In genomic region chr17:75289832-75290337, GRCh38 we compare ENCODE assay signal across 1 cellular context.
A peak's percentile ranks its signal among the peaks of the same experiment; 100 is the strongest.
TF ChIP-seq lines count a peak whose summit lies in the region.

No MANE protein-coding gene starts in this region.

TF ChIP-seq in K562, 482 proteins besides CTCF, POLR2A, EP300 and RAD21 (continued from another document and continues in another):
- TF ChIP-seq MYC (IDR thresholded peaks at IDR 0.05; ENCODE audit: low read depth, low read length) (peak; percentile 68), MYC (CRISPR knock-in tag; IDR thresholded peaks at IDR 0.05; ENCODE audit: borderline replicate concordance, low read depth) (no peak; the same call in 1 of the 2 replicates), RCOR1 (IDR thresholded peaks at IDR 0.05; ENCODE audit: borderline replicate concordance in 1 of 2, low read depth in 2 of 2, low read length in 2 of 2) (no peak), MYBL2 (IDR thresholded peaks at IDR 0.05; ENCODE audit: low read depth) (no peak), MYBL2 (CRISPR knock-in tag; IDR thresholded peaks at IDR 0.05; ENCODE audit: borderline replicate concordance) (no peak), ZNF212 (CRISPR knock-in tag; IDR thresholded peaks at IDR 0.05) (no peak), NRF1 (conservative IDR thresholded peaks at IDR 0.05 in 1 of 2, IDR thresholded peaks at IDR 0.05 in 1 of 2) (no peak), HBP1 (CRISPR knock-in tag; IDR thresholded peaks at IDR 0.05) (peak; percentile 54; the same call in 1 of the 2 replicates), RBM22 (IDR thresholded peaks at IDR 0.05; ENCODE audit: low read depth, low read length, poor library complexity, severe bottlenecking) (no peak), HCFC1 (IDR thresholded peaks at IDR 0.05; ENCODE audit: low read depth, low read length) (no peak), SIRT6 (IDR thresholded peaks at IDR 0.05; ENCODE audit: low read depth, low read length) (no peak), RREB1 (CRISPR knock-in tag; IDR thresholded peaks at IDR 0.05) (no peak), NBN (IDR thresholded peaks at IDR 0.05; ENCODE audit: low read depth) (0 out of 2 replicates have a peak, but pooled peaks have one; percentile 24), GATAD2A (IDR thresholded peaks at IDR 0.05) (no peak), CC2D1A (IDR thresholded peaks at IDR 0.05) (0 out of 2 replicates have a peak, but pooled peaks have one; percentile 34), ZNF668 (CRISPR knock-in tag; IDR thresholded peaks at IDR 0.05) (no peak), REST (CRISPR knock-in tag; IDR thresholded peaks at IDR 0.05; ENCODE audit: low read depth) (no peak), ZNF316 (IDR thresholded peaks at IDR 0.05) (peak; percentile 27), ZNF57 (CRISPR knock-in tag; IDR thresholded peaks at IDR 0.05) (no peak), GABPB1 (CRISPR knock-in tag; IDR thresholded peaks at IDR 0.05) (no peak), ZBTB2 (IDR thresholded peaks at IDR 0.05) (peak; percentile 77; the same call in 1 of the 2 replicates), PRMT5 (CRISPR knock-in tag; IDR thresholded peaks at IDR 0.05) (no peak), MTF1 (CRISPR knock-in tag; IDR thresholded peaks at IDR 0.05; ENCODE audit: borderline replicate concordance) (no peak), HMG20B (CRISPR knock-in tag; IDR thresholded peaks at IDR 0.05) (no peak), ATF2 (CRISPR knock-in tag; IDR thresholded peaks at IDR 0.05) (no peak), USF2 (CRISPR knock-in tag; IDR thresholded peaks at IDR 0.05) (no peak), PTTG1 (tag; IDR thresholded peaks at IDR 0.05; ENCODE audit: low read depth) (no peak), MNT (conservative IDR thresholded peaks at IDR 0.05) (peak in 1 of 2 experiments; percentile 26; a peak in 1 of 4 replicates), ETS1 (conservative IDR thresholded peaks at IDR 0.05; ENCODE audit: control insufficient read depth, low read depth, low read length) (no peak), BRF2 (IDR thresholded peaks at IDR 0.05; ENCODE audit: borderline replicate concordance, insufficient read depth, insufficient read length) (no peak), ZBED1 (IDR thresholded peaks at IDR 0.05) (no peak), FUS (optimal IDR thresholded peaks at IDR 0.05; ENCODE audit: low read depth, low read length) (no peak), NR0B1 (IDR thresholded peaks at IDR 0.05; ENCODE audit: partially characterized antibody) (no peak), ZNF740 (CRISPR knock-in tag; IDR thresholded peaks at IDR 0.05) (no peak), ZNF740 (tag; IDR thresholded peaks at IDR 0.05) (no peak), FOXJ2 (tag; IDR thresholded peaks at IDR 0.05) (no peak), TCF7 (IDR thresholded peaks at IDR 0.05; ENCODE audit: borderline replicate concordance) (no peak), MAX (CRISPR knock-in tag; IDR thresholded peaks at IDR 0.05) (no peak)
